Comparison of ENCODE assay signal across 11 cellular contexts in the genomic region with DNA sequence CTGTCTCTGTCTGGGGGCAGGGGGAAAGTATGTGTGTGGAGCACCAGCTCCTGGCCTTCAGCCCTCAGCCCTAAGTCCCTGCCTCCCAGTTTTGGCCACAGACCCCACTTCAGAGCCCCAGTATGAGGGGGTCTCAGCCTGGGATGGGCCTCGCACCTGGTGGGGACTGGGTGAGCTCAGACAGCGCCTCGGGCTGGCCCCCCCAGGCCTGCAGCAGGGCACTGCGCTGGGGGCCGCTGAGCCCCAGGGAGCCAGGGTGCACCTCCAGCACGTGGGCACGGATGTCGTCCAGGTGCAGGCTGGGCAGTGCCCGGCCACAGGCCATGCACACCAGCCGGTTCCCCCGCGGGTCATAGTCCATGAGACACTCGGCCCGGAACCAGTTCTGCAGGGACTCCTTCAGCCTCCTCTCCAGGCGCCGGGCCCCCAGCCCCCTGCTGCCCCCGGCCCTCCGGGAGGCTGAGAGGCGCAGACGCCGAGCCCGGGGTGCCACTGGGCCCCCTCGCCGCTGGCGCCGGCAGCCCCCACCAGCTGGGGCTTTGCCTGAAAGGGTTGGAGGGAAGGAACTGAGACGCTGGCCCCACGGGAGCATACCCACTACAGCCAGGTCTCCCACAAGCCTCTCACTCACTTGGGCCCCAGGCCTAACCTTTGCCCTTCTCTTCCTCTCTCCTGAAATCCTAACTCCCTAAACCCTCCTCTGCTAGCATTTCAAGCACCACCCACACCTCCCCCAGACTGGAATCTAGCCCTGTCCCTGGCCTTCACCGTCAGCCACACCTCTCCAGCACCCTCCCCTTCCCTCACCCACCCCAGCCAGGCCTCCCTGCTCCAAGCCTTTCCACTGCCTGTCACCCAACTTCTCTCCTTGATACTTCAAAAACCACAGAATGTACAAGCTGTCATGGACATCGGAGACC. TPM values are rescaled to one million over a fixed set of nuclear protein-coding genes. Genes with fewer than 3 reads are reported as not detected.
DNase-seq lines count a peak whose midpoint lies in the region; ATAC-seq and TF ChIP-seq lines count a peak whose summit lies in the region.
"Had no signal": no experiment of that assay in that cellular context is flagged by ENCODE, and none has a peak within 500 bp of the region (broad histone marks: within the 10 kb centered on the region; RNA-seq: fewer than 3 reads in every experiment).

No MANE protein-coding gene starts in this region.

- H4K8ac ChIP-seq in mesendoderm (ENCODE audit: low read depth, low read length), result no peak overlapping the region

- H3K36me3 ChIP-seq in cardiac muscle cell, result no peaks in the 10 kb centered on the region
- H3K36me3 ChIP-seq in mesendoderm (ENCODE audit: control insufficient read depth, insufficient read depth, low read length), result no peaks in the 10 kb centered on the region
- H3K36me3 ChIP-seq in uterus, result no peaks in the 10 kb centered on the region

- no peak overlapping the region for H3K23ac ChIP-seq in mesendoderm (ENCODE audit: low read length)

- H3K56ac ChIP-seq in mesendoderm (ENCODE audit: low read length), result peak overlapping the region; percentile 72

- DNase-seq in cardiac muscle cell (ENCODE audit: low read depth in 1 of 2, low spot score in 1 of 2) (peak; percentile 48 to 55), Right ventricle myocardium inferior (ENCODE audit: missing footprints) (no peak), choroid plexus epithelial cell (ENCODE audit: low read depth) (peak; percentile 20), mesendoderm (peak; percentile 85), uterus (peak; percentile 52 to 58), HCEC 1CT (no peak)
- DNase-seq in activated naive CD4-positive, alpha-beta T cell treated with anti-CD3 and anti-CD28 coated beads, Interleukin-2, amount 50 U/mL, for 16 hours, result no peak
- DNase-seq: NK-92 treated with Interleukin-12 subunit alpha and Interleukin-12 subunit beta, amount 100 ng/mL, for 24 hours; stimulated activated CD4-positive, alpha-beta T cell treated with anti-CD3 and anti-CD28 coated beads, Interleukin-15, amount 100 ng/mL, for 24 hours; stimulated activated naive CD8-positive, alpha-beta T cell treated with anti-CD3 and anti-CD28 coated beads, Interleukin-15, Interleukin-2, amounts not matched to agents 100 U/mL and 50 U/mL, for 24 hours had no signal

- WGBS in mesendoderm (ENCODE audit: extremely low coverage, insufficient coverage, low lambda C conversion rate), result no CpG with 5 or more reads among the region's 30 CpGs

- peak overlapping the region; percentile 72 for H3K18ac ChIP-seq in mesendoderm (ENCODE audit: low read length)

- H3K27ac ChIP-seq in cardiac muscle cell, result no peak overlapping the region
- peak overlapping the region; percentile 85 for H3K27ac ChIP-seq in mesendoderm (ENCODE audit: low read depth, low read length)
- H3K27ac ChIP-seq in uterus, result peak overlapping the region; percentile 81 to 96

- H4K5ac ChIP-seq in mesendoderm (ENCODE audit: low read length), result no peak overlapping the region

- peak overlapping the region; percentile 74 for H3K4ac ChIP-seq in mesendoderm (ENCODE audit: low read depth, low read length)

- H2BK120ac ChIP-seq in mesendoderm (ENCODE audit: low read depth, low read length), result no peak overlapping the region

- TF ChIP-seq CTCF in cardiac muscle cell (IDR thresholded peaks at IDR 0.05; ENCODE audit: low read depth, low read length), result no peak
- TF ChIP-seq CTCF in choroid plexus epithelial cell (conservative IDR thresholded peaks at IDR 0.05; ENCODE audit: low read depth, low read length), result no peak
- no peak for TF ChIP-seq CTCF in uterus (IDR thresholded peaks at IDR 0.05)

- H3K9ac ChIP-seq in mesendoderm (ENCODE audit: low read length), result peak overlapping the region; percentile 50

- peaks cover 5% of the 10 kb centered on the region for H3K79me1 ChIP-seq in mesendoderm (ENCODE audit: low read length)

- no peak for ATAC-seq in Right ventricle myocardium inferior
- no peak for ATAC-seq in HG03135 (IDR thresholded peaks at IDR 0.05; ENCODE audit: unreplicated experiment)
- ATAC-seq: stimulated activated naive CD8-positive, alpha-beta T cell treated with anti-CD3 and anti-CD28 coated beads, Interleukin-15, Interleukin-2, amounts not matched to agents 100 U/mL and 50 U/mL, for 24 hours had no signal

- H3K27me3 ChIP-seq in cardiac muscle cell (no peaks in the 10 kb centered on the region), mesendoderm (ENCODE audit: insufficient read depth, low read length, poor library complexity) (no peaks in the 10 kb centered on the region), uterus (no peaks in the 10 kb centered on the region)

- H3K9me3 ChIP-seq in cardiac muscle cell (ENCODE audit: low read depth) (no peaks in the 10 kb centered on the region), uterus (no peaks in the 10 kb centered on the region)

- H3K79me2 ChIP-seq in mesendoderm (ENCODE audit: control insufficient read depth, insufficient read depth, low read length), result peaks cover 44% of the 10 kb centered on the region

- TF ChIP-seq POLR2A in uterus (IDR thresholded peaks at IDR 0.05), result peak in 1 of 2 donors; percentile 4

- intact Hi-C loops in Right ventricle myocardium inferior (cut with DNase I) (loop anchor here (5.0 to 10.0 kb wide), 2 partner anchors 182 to 390 kb away; no protein-coding TSS in a partner anchor), uterus (cut with DNase I; ENCODE audit: low total_unique reads) (loop anchor here (10.0 kb wide), 2 partner anchors 180 to 380 kb away; no protein-coding TSS in a partner anchor)

- H2BK5ac ChIP-seq in mesendoderm (ENCODE audit: low read length), result peak overlapping the region; percentile 70

- no peak overlapping the region for H3K4me2 ChIP-seq in mesendoderm (ENCODE audit: low read length)

- H2BK15ac ChIP-seq in mesendoderm (replicated peaks; ENCODE audit: low read depth), result no peak overlapping the region

- peak overlapping the region; percentile 67 for H2AK5ac ChIP-seq in mesendoderm (ENCODE audit: low read length)

- H3K4me3 ChIP-seq in cardiac muscle cell (no peak overlapping the region), choroid plexus epithelial cell (ENCODE audit: low read depth, low read length) (no peak overlapping the region), mesendoderm (ENCODE audit: low read length) (no peak overlapping the region), uterus (no peak overlapping the region)

- H3K4me1 ChIP-seq in cardiac muscle cell (ENCODE audit: low read depth) (peaks cover 36% of the 10 kb centered on the region), mesendoderm (ENCODE audit: control insufficient read depth, low read depth, low read length) (peaks cover 16% of the 10 kb centered on the region), uterus (peaks cover 0 to 18% of the 10 kb centered on the region in 2 donors)

RNA-seq across cellular contexts. Expression of a gene that starts 3.6 kb away (rescaled TPM):
- 31.5 and 42.8 TPM in 2 replicates for total RNA-seq in cardiac muscle cell
- 10.0 and 16.5 TPM in 2 replicates for polyA plus RNA-seq in cardiac muscle cell
- total RNA-seq in Right ventricle myocardium inferior, result 12.6 TPM
- polyA plus RNA-seq in mesendoderm (2013, experiment 1 of 2), result 12.0 TPM
- polyA plus RNA-seq in mesendoderm (2013, experiment 2 of 2), result 12.9 TPM
- 10 to 100 TPM; 19.7 to 61.5 (median 48.4) TPM for total RNA-seq in uterus

RNA-seq across cellular contexts. Expression of a gene that starts 48.3 kb away (rescaled TPM):
- 44.5 and 45.2 TPM in 2 replicates for total RNA-seq in cardiac muscle cell
- 8.2 and 9.0 TPM in 2 replicates for polyA plus RNA-seq in cardiac muscle cell
- total RNA-seq in Right ventricle myocardium inferior, result 11.9 TPM
- 63.0 TPM for polyA plus RNA-seq in mesendoderm (2013, experiment 1 of 2)
- polyA plus RNA-seq in mesendoderm (2013, experiment 2 of 2), result 65.1 TPM
- total RNA-seq in uterus, result 10 to 100 TPM in 2 of 4 donors, 1 to 10 TPM in 2; 1.3 to 28.7 (median 10.6) TPM

Comparison
In these comparisons a context has a peak if more than half of its experiments do, and no peak if none do; other contexts are left out.
1. DNase-seq: peak in cardiac muscle cell (2 of 2), choroid plexus epithelial cell (single experiment), mesendoderm (single experiment) and uterus (2 of 2); none in Right ventricle myocardium inferior (single experiment), HCEC 1CT (single experiment) and activated naive CD4-positive, alpha-beta T cell treated with anti-CD3 and anti-CD28 coated beads, Interleukin-2, amount 50 U/mL, for 16 hours (single experiment).